10 cellular contexts compared by ENCODE assay signal in the genomic region with DNA sequence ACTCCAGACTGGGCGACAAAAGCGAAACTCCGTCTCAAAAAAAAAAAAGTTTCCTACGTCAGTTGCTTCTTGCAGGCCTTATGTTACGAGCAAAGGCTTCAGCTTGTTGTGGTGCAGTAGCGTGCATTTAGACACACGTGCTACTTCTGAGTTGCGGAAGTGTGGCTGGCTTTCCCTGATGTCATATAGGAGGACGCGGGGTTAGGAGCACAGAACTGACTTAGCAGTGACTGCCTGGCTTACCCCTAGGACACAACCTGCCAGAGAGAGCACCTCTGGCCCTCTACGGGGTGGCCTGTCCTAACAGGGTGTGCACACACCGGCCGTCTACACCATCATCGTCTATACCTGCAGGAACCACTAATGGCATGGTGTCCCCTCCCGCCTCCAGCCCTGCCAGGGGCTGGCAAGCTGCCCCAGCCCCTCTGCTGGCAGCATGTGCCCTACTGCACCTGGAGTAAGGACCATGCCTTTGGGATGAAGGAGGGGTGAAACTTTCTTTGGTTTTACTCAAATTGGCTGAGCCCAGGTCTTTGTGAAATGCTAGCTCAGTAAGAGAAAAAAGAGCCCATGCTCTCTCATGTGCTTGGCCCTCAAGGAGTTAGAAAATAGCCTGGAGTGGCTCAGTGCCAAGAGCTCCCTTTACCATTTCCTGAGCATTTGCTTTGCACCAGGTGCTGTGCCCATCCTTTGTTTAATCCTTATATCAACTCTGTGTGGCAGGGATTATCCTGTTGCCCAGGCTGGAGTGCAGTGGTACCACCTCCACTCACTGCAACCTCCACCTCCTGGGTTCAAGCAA. TPM values are rescaled to one million over a fixed set of nuclear protein-coding genes. Genes with fewer than 3 reads are reported as not detected.
DNase-seq lines count a peak whose midpoint lies in the region; ATAC-seq lines count a peak whose summit lies in the region.
"Had no signal": no experiment of that assay in that cellular context is flagged by ENCODE, and none has a peak within 500 bp of the region (broad histone marks: within the 10 kb centered on the region; RNA-seq: fewer than 3 reads in every experiment).

No MANE protein-coding gene starts in this region.

- H3K27ac Mint-ChIP-seq in activated naive CD8-positive, alpha-beta T cell treated with anti-CD3 and anti-CD28 coated beads, Interleukin-2, amount 10 ng/mL, durations not matched to agents 7 days and 5 days = peak overlapping the region; percentile 90
- peak overlapping the region; percentile 87 to 96 for H3K27ac Mint-ChIP-seq in stimulated activated naive CD8-positive, alpha-beta T cell treated with anti-CD3 and anti-CD28 coated beads, Interleukin-15, amount 100 ng/mL, for 72 hours
- H3K27ac Mint-ChIP-seq: nephron had no signal

- peaks cover 78% of the 10 kb centered on the region for H3K4me1 Mint-ChIP-seq in activated naive CD8-positive, alpha-beta T cell treated with anti-CD3 and anti-CD28 coated beads, Interleukin-2, amount 10 ng/mL, durations not matched to agents 7 days and 5 days
- peaks cover 99% of the 10 kb centered on the region for H3K4me1 Mint-ChIP-seq in stimulated activated naive CD8-positive, alpha-beta T cell treated with anti-CD3 and anti-CD28 coated beads, Interleukin-15, amount 100 ng/mL, for 72 hours

- ATAC-seq in activated naive CD8-positive, alpha-beta T cell treated with anti-CD3 and anti-CD28 coated beads, Interleukin-2, amount 10 ng/mL, durations not matched to agents 7 days and 5 days (ENCODE audit: low read depth) = peak; percentile 59
- ATAC-seq in stimulated activated naive CD8-positive, alpha-beta T cell treated with anti-CD3 and anti-CD28 coated beads, Interleukin-15, amount 100 ng/mL, for 72 hours = peak; percentile 58
- ATAC-seq in HG03469 (IDR thresholded peaks at IDR 0.05; ENCODE audit: unreplicated experiment) = no peak
- ATAC-seq: A549 had no signal

- peak; percentile 19 for DNase-seq in NCI-H146 (lab: John Stamatoyannopoulos, UW)
- DNase-seq in NCI-H146 treated with DMSO at 0.1 percent for 48 hours (lab: John Stamatoyannopoulos, UW; ENCODE audit: unreplicated experiment) = no peak
- peak; percentile 54 for DNase-seq in activated CD4-positive, alpha-beta T cell treated with anti-CD3 and anti-CD28 coated beads for 24 hours (ENCODE audit: low read depth in 2 of 2)
- DNase-seq in activated naive CD8-positive, alpha-beta T cell treated with anti-CD3 and anti-CD28 coated beads, Interleukin-2, amount 10 ng/mL, durations not matched to agents 7 days and 5 days = peak; percentile 68
- peak; percentile 66 to 76 for DNase-seq in stimulated activated naive CD8-positive, alpha-beta T cell treated with anti-CD3 and anti-CD28 coated beads, Interleukin-15, amount 100 ng/mL, for 72 hours
- no peak for DNase-seq in H4 (ENCODE audit: low spot score)
- no peak for DNase-seq in cerebellar cortex (ENCODE audit: low spot score)

- H3K27me3 Mint-ChIP-seq in activated naive CD8-positive, alpha-beta T cell treated with anti-CD3 and anti-CD28 coated beads, Interleukin-2, amount 10 ng/mL, durations not matched to agents 7 days and 5 days = no peaks in the 10 kb centered on the region
- H3K27me3 Mint-ChIP-seq in stimulated activated naive CD8-positive, alpha-beta T cell treated with anti-CD3 and anti-CD28 coated beads, Interleukin-15, amount 100 ng/mL, for 72 hours = no peaks in the 10 kb centered on the region

- POLR2A ChIA-PET in activated naive CD8-positive, alpha-beta T cell treated with anti-CD3 and anti-CD28 coated beads, Interleukin-2, amount 10 ng/mL, durations not matched to agents 7 days and 5 days (lab: Charles Lee) = interaction anchor here (0.6 to 7.1 kb wide), 12 partner anchors 11 to 424 kb away, joined by 3 to 232 read pairs (median 4); partner anchors contain the start of gene DGLUCY

- peak overlapping the region; percentile 88 for H3K4me3 Mint-ChIP-seq in activated naive CD8-positive, alpha-beta T cell treated with anti-CD3 and anti-CD28 coated beads, Interleukin-2, amount 10 ng/mL, durations not matched to agents 7 days and 5 days
- H3K4me3 Mint-ChIP-seq in stimulated activated naive CD8-positive, alpha-beta T cell treated with anti-CD3 and anti-CD28 coated beads, Interleukin-15, amount 100 ng/mL, for 72 hours = peak overlapping the region; percentile 57 to 89
- H3K4me3 Mint-ChIP-seq: nephron had no signal

- no peaks in the 10 kb centered on the region for H3K9me3 Mint-ChIP-seq in activated naive CD8-positive, alpha-beta T cell treated with anti-CD3 and anti-CD28 coated beads, Interleukin-2, amount 10 ng/mL, durations not matched to agents 7 days and 5 days
- H3K9me3 Mint-ChIP-seq in stimulated activated naive CD8-positive, alpha-beta T cell treated with anti-CD3 and anti-CD28 coated beads, Interleukin-15, amount 100 ng/mL, for 72 hours = peaks cover 6 to 8% of the 10 kb centered on the region in 2 donors

- peaks cover 57% of the 10 kb centered on the region for H3K36me3 Mint-ChIP-seq in activated naive CD8-positive, alpha-beta T cell treated with anti-CD3 and anti-CD28 coated beads, Interleukin-2, amount 10 ng/mL, durations not matched to agents 7 days and 5 days

RNA-seq across cellular contexts. Expression of gene GPR68, which starts 1.7 kb away (rescaled TPM):
- 10 to 100 TPM; 23.0 to 28.0 TPM for total RNA-seq in activated naive CD8-positive, alpha-beta T cell treated with anti-CD3 and anti-CD28 coated beads, Interleukin-2, amount 10 ng/mL, durations not matched to agents 7 days and 5 days
- total RNA-seq in H4 (2014; rRNA removed; shearing (Covaris generic)) = 0.04 TPM in 1 of 2 replicates, not detected in the other

Comparison
In these comparisons a context has a peak if more than half of its experiments do, and no peak if none do; other contexts are left out.
1. DNase-seq: peak in NCI-H146 (single experiment), activated CD4-positive, alpha-beta T cell treated with anti-CD3 and anti-CD28 coated beads for 24 hours (2 of 2), activated naive CD8-positive, alpha-beta T cell treated with anti-CD3 and anti-CD28 coated beads, Interleukin-2, amount 10 ng/mL, durations not matched to agents 7 days and 5 days (single experiment) and stimulated activated naive CD8-positive, alpha-beta T cell treated with anti-CD3 and anti-CD28 coated beads, Interleukin-15, amount 100 ng/mL, for 72 hours (2 of 2); none in NCI-H146 treated with DMSO at 0.1 percent for 48 hours (single experiment), H4 (single experiment) and cerebellar cortex (single experiment).
2. RNA of gene GPR68, which starts 1.7 kb away (total RNA-seq): 23.0 to 28.0 TPM in activated naive CD8-positive, alpha-beta T cell treated with anti-CD3 and anti-CD28 coated beads, Interleukin-2, amount 10 ng/mL, durations not matched to agents 7 days and 5 days; 0.04 TPM in H4; every median in the first group is over 10 times any median in the second.